ENCODE assay signal across 10 cellular contexts in the genomic region with DNA sequence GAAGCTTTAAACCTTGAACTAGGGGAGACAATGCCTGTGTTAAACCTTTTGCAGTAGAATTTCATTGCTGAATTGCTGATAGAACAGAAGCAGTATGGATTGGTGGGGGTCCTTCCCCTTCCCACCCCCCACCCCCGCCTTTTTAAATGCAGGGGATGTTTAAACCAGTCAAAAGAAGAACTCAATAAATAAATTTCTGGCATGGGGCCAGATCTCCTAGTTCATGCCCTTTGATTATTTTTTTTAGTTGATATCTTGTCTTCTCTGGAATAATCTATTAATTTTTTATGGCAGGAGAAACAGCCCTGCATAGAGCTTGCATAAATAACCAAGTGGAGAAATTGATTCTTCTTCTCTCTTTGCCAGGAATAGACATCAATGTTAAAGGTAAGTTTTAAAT.
A peak's percentile ranks its signal among the peaks of the same experiment; 100 is the strongest.
DNase-seq lines count a peak whose midpoint lies in the region; ATAC-seq and TF ChIP-seq lines count a peak whose summit lies in the region.
"Had no signal": no experiment of that assay in that cellular context is flagged by ENCODE, and none has a peak within 500 bp of the region (broad histone marks: within the 10 kb centered on the region; RNA-seq: fewer than 3 reads in every experiment).

No MANE protein-coding gene starts in this region.

- no peak for ATAC-seq in left colon
- ATAC-seq: T-cell had no signal

- H3K36me3 ChIP-seq in endodermal cell (ENCODE audit: control insufficient read depth, insufficient read depth, low read length) = peaks cover 62% of the 10 kb centered on the region
- H3K36me3 ChIP-seq in urinary bladder (ENCODE audit: insufficient read depth) = no peaks in the 10 kb centered on the region

- H3K4me3 ChIP-seq in endodermal cell (ENCODE audit: low read length) = no peak overlapping the region
- H3K4me3 ChIP-seq in urinary bladder (ENCODE audit: low read depth, low read length) = no peak overlapping the region

- no peaks in the 10 kb centered on the region for H3K9me3 ChIP-seq in endodermal cell (ENCODE audit: control insufficient read depth, low read length)
- H3K9me3 ChIP-seq: SK-N-SH had no signal

- no peaks in the 10 kb centered on the region for H3K27me3 ChIP-seq in endodermal cell (ENCODE audit: control insufficient read depth, insufficient read depth, low read length, poor library complexity, severe bottlenecking)

- no peaks in the 10 kb centered on the region for H3K4me1 ChIP-seq in endodermal cell (ENCODE audit: control insufficient read depth, insufficient read depth, low read length)
- no peaks in the 10 kb centered on the region for H3K4me1 ChIP-seq in urinary bladder (ENCODE audit: insufficient read depth)

- no peak overlapping the region for H3K9ac ChIP-seq in endodermal cell (ENCODE audit: extremely low read depth, low read length, poor library complexity, severe bottlenecking)
- H3K9ac ChIP-seq: SK-N-SH had no signal

- DNase-seq in NCI-H748 (lab: John Stamatoyannopoulos, UW; ENCODE audit: unreplicated experiment) (peak; percentile 17), NCI-H748 treated with DMSO at 0.1 percent for 48 hours (lab: John Stamatoyannopoulos, UW) (no peak), NCI-H1092 (lab: John Stamatoyannopoulos, UW) (peak; percentile 9), endodermal cell (no peak), SKM-1 (lab: John Stamatoyannopoulos, UW; ENCODE audit: unreplicated experiment) (no peak), left colon (no peak)
- DNase-seq: T-cell, T-helper 9 cell had no signal

- no peaks in the 10 kb centered on the region for H3K9me3 Mint-ChIP-seq in endodermal cell
- H3K9me3 Mint-ChIP-seq: T-cell had no signal

- peaks cover 12% of the 10 kb centered on the region for H3K4me1 Mint-ChIP-seq in endodermal cell

- H3K27ac ChIP-seq in endodermal cell (ENCODE audit: low read depth, low read length) (peak overlapping the region; percentile 49), urinary bladder (ENCODE audit: low read depth) (peak overlapping the region; percentile 10)

- H3K36me3 Mint-ChIP-seq in endodermal cell (ENCODE audit: low read depth) = peaks cover 20% of the 10 kb centered on the region

- intact Hi-C loops in left colon (cut with DNase I, micrococcal nuclease) = no loop called here

- no peak for TF ChIP-seq CTCF in endodermal cell (conservative IDR thresholded peaks at IDR 0.05)

- H3K4me3 Mint-ChIP-seq in endodermal cell = no peak overlapping the region
- H3K4me3 Mint-ChIP-seq: T-cell had no signal

- H3K27ac Mint-ChIP-seq in endodermal cell = no peak overlapping the region
- H3K27ac Mint-ChIP-seq: T-cell had no signal

- H3K27me3 Mint-ChIP-seq in endodermal cell (ENCODE audit: insufficient read depth) = no peaks in the 10 kb centered on the region
- H3K27me3 Mint-ChIP-seq: T-cell had no signal

- WGBS in endodermal cell (ENCODE audit: insufficient coverage in 1 of 2, insufficient read length in 1 of 2), 2 experiments = no CpG with 5 or more reads among the region's 1 CpG
- 96% methylated on average over 1 of the region's 1 CpG for WGBS in urinary bladder

Comparison
In these comparisons a context has a peak if more than half of its experiments do, and no peak if none do; other contexts are left out.
1. DNase-seq: peak in NCI-H748 (single experiment) and NCI-H1092 (single experiment); none in NCI-H748 treated with DMSO at 0.1 percent for 48 hours (single experiment), endodermal cell (single experiment), SKM-1 (single experiment) and left colon (0 of 2).